ENCODE assay signal across 8 cellular contexts in the genomic region with DNA sequence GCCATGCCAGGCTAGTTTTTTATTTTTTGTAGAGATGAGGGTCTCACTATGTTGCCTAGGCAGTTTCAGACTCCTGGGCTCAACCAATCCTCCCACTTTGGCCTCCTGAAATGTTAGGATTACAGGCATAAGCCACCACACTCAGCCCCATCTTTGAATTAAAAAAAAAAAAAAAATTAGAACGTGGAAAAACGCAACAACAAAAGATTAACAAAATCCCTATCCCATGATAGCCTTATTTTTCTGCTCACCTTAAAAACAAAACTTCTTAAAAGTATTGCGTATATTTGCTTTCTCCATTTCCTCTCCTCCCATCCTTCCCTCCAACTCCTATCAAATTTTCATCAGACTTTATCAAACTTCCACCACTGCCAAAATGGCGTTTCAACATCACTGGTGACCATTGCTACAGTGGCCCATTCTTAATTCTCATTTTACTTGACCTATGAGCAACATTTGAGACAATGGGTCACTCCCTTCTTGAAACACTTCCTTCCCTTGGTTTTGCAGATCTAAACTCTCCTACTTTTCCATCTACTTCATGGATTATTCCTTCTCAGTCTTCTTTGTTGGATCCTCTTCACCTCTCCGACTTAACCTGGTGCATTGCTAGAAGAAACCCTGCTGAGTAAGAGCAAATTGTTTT. TPM values are rescaled to one million over a fixed set of nuclear protein-coding genes. Genes with fewer than 3 reads are reported as not detected.
DNase-seq lines count a peak whose midpoint lies in the region; ATAC-seq lines count a peak whose summit lies in the region.

No MANE protein-coding gene starts in this region.

- peaks cover 9% of the 10 kb centered on the region for H3K9me3 Mint-ChIP-seq in activated naive CD8-positive, alpha-beta T cell treated with anti-CD3 and anti-CD28 coated beads, Interleukin-2, amount 10 ng/mL, durations not matched to agents 7 days and 5 days
- H3K9me3 Mint-ChIP-seq in stimulated activated naive CD8-positive, alpha-beta T cell treated with anti-CD3 and anti-CD28 coated beads, Interleukin-15, amount 100 ng/mL, for 72 hours: peaks cover 16 to 21% of the 10 kb centered on the region in 2 donors

- POLR2A ChIA-PET in activated naive CD8-positive, alpha-beta T cell treated with anti-CD3 and anti-CD28 coated beads, Interleukin-2, amount 10 ng/mL, durations not matched to agents 7 days and 5 days (lab: Charles Lee): interaction anchor here (0.6 to 2.2 kb wide), 9 partner anchors 10 to 455 kb away, joined by 3 to 20 read pairs (median 5); partner anchors contain the start of genes CTPS1, EXO5, NFYC and ZFP69B

- peak overlapping the region; percentile 93 for H3K27ac Mint-ChIP-seq in activated naive CD8-positive, alpha-beta T cell treated with anti-CD3 and anti-CD28 coated beads, Interleukin-2, amount 10 ng/mL, durations not matched to agents 7 days and 5 days
- peak overlapping the region; percentile 93 to 95 for H3K27ac Mint-ChIP-seq in stimulated activated naive CD8-positive, alpha-beta T cell treated with anti-CD3 and anti-CD28 coated beads, Interleukin-15, amount 100 ng/mL, for 72 hours

- H3K27me3 Mint-ChIP-seq in activated naive CD8-positive, alpha-beta T cell treated with anti-CD3 and anti-CD28 coated beads, Interleukin-2, amount 10 ng/mL, durations not matched to agents 7 days and 5 days: peaks cover 4% of the 10 kb centered on the region
- H3K27me3 Mint-ChIP-seq in stimulated activated naive CD8-positive, alpha-beta T cell treated with anti-CD3 and anti-CD28 coated beads, Interleukin-15, amount 100 ng/mL, for 72 hours: peaks cover 12% of the 10 kb centered on the region

- peak; percentile 8 for ATAC-seq in HG03135 (IDR thresholded peaks at IDR 0.05; ENCODE audit: unreplicated experiment)
- ATAC-seq in activated naive CD8-positive, alpha-beta T cell treated with anti-CD3 and anti-CD28 coated beads, Interleukin-2, amount 10 ng/mL, durations not matched to agents 7 days and 5 days (ENCODE audit: low read depth): no peak
- ATAC-seq in stimulated activated naive CD8-positive, alpha-beta T cell treated with anti-CD3 and anti-CD28 coated beads, Interleukin-15, amount 100 ng/mL, for 72 hours: peak; percentile 19

- H3K4me1 Mint-ChIP-seq in activated naive CD8-positive, alpha-beta T cell treated with anti-CD3 and anti-CD28 coated beads, Interleukin-2, amount 10 ng/mL, durations not matched to agents 7 days and 5 days: peaks cover 17% of the 10 kb centered on the region
- peaks cover 24% of the 10 kb centered on the region for H3K4me1 Mint-ChIP-seq in stimulated activated naive CD8-positive, alpha-beta T cell treated with anti-CD3 and anti-CD28 coated beads, Interleukin-15, amount 100 ng/mL, for 72 hours

- H3K9me3 ChIP-seq in iPS-18c (ENCODE audit: control insufficient read depth, insufficient read depth, low read length): no peaks in the 10 kb centered on the region

- no peak for DNase-seq in activated naive CD8-positive, alpha-beta T cell treated with anti-CD3 and anti-CD28 coated beads, Interleukin-2, amount 10 ng/mL, durations not matched to agents 7 days and 5 days
- DNase-seq in stimulated activated naive CD8-positive, alpha-beta T cell treated with anti-CD3 and anti-CD28 coated beads, Interleukin-15, amount 100 ng/mL, for 72 hours: no peak
- no peak for DNase-seq in islet precursor cell
- DNase-seq in hypothalamus (lab: John Stamatoyannopoulos, UW): no peak
- DNase-seq in stimulated activated CD4-positive, alpha-beta T cell treated with anti-CD3 and anti-CD28 coated beads, Interleukin-4, amount 100 ng/mL, for 4 hours: no peak

- peaks cover 18% of the 10 kb centered on the region for H3K36me3 Mint-ChIP-seq in activated naive CD8-positive, alpha-beta T cell treated with anti-CD3 and anti-CD28 coated beads, Interleukin-2, amount 10 ng/mL, durations not matched to agents 7 days and 5 days

- H3K4me3 Mint-ChIP-seq in activated naive CD8-positive, alpha-beta T cell treated with anti-CD3 and anti-CD28 coated beads, Interleukin-2, amount 10 ng/mL, durations not matched to agents 7 days and 5 days: peak overlapping the region; percentile 98
- H3K4me3 Mint-ChIP-seq in stimulated activated naive CD8-positive, alpha-beta T cell treated with anti-CD3 and anti-CD28 coated beads, Interleukin-15, amount 100 ng/mL, for 72 hours: peak overlapping the region; percentile 95 to 96

- peak overlapping the region; percentile 94 for H3K4me3 ChIP-seq in GM08714 (ENCODE audit: low read length)
- H3K4me3 ChIP-seq in iPS-18c (ENCODE audit: insufficient read depth, low read depth, low read length): peak overlapping the region; percentile 57

RNA-seq across cellular contexts. Expression of gene ZNF684, which starts 0.6 kb away (rescaled TPM):
- 1 to 10 TPM; 7.1 to 7.2 TPM for total RNA-seq in activated naive CD8-positive, alpha-beta T cell treated with anti-CD3 and anti-CD28 coated beads, Interleukin-2, amount 10 ng/mL, durations not matched to agents 7 days and 5 days

RNA-seq across cellular contexts. Expression of gene EXO5, which starts 22.3 kb away (rescaled TPM):
- total RNA-seq in activated naive CD8-positive, alpha-beta T cell treated with anti-CD3 and anti-CD28 coated beads, Interleukin-2, amount 10 ng/mL, durations not matched to agents 7 days and 5 days: 10 to 100 TPM; 14.6 to 19.4 TPM

RNA-seq across cellular contexts. Expression of gene ZFP69, which starts 53.8 kb away (rescaled TPM):
- 1 to 10 TPM; 2.3 to 2.9 TPM for total RNA-seq in activated naive CD8-positive, alpha-beta T cell treated with anti-CD3 and anti-CD28 coated beads, Interleukin-2, amount 10 ng/mL, durations not matched to agents 7 days and 5 days
